ENCODE assay signal across 14 cellular contexts in genomic region chr3:149898771-149899170, GRCh38.
DNase-seq lines count a peak whose midpoint lies in the region; ATAC-seq and TF ChIP-seq lines count a peak whose summit lies in the region.
"Had no signal": no experiment of that assay in that cellular context is flagged by ENCODE, and none has a peak within 500 bp of the region (broad histone marks: within the 10 kb centered on the region; RNA-seq: fewer than 3 reads in every experiment).

No MANE protein-coding gene starts in this region.

- no peaks in the 10 kb centered on the region for H3F3A ChIP-seq in neural progenitor cell (ENCODE audit: low read depth)

- no peaks in the 10 kb centered on the region for H3K36me3 Mint-ChIP-seq in neural progenitor cell

- H3K27me3 ChIP-seq in neural progenitor cell = no peaks in the 10 kb centered on the region

- peak; percentile 93 for ATAC-seq in SK-N-SH treated with all-trans-retinoic acid at 6 μM for 48 hours
- no peak for ATAC-seq in GM19023 (IDR thresholded peaks at IDR 0.05; ENCODE audit: unreplicated experiment)
- ATAC-seq: mucosa of descending colon had no signal

- H3K9ac ChIP-seq in neural progenitor cell = no peak overlapping the region

- no peaks in the 10 kb centered on the region for H3K79me2 ChIP-seq in neural progenitor cell (ENCODE audit: low read depth)

- H3K9me3 Mint-ChIP-seq in neural progenitor cell = no peaks in the 10 kb centered on the region

- H3K4me3 Mint-ChIP-seq in neural progenitor cell = no peak overlapping the region

- H2AFZ ChIP-seq in neural progenitor cell (replicated peaks) = no peak overlapping the region

- no peaks in the 10 kb centered on the region for H4K20me1 ChIP-seq in neural progenitor cell (ENCODE audit: low read depth)

- no peaks in the 10 kb centered on the region for H3K27me3 Mint-ChIP-seq in neural progenitor cell (ENCODE audit: insufficient read depth, low read depth)

- H3K36me3 ChIP-seq in neural progenitor cell = no peaks in the 10 kb centered on the region

- no peak overlapping the region for H3K27ac ChIP-seq in neural progenitor cell
- H3K27ac ChIP-seq: C4-2B, skin epidermis had no signal

- DNase-seq in COLO829 (ENCODE audit: low spot score) = peak; percentile 21
- DNase-seq in fibroblast of pulmonary artery (ENCODE audit: low read depth) = peak; percentile 88
- peak; percentile 67 for DNase-seq in non-pigmented ciliary epithelial cell (ENCODE audit: low read depth)
- DNase-seq in hippocampal formation (lab: John Stamatoyannopoulos, UW) = no peak
- no peak for DNase-seq in neural progenitor cell (ENCODE audit: low spot score)
- DNase-seq in NK-92 (lab: John Stamatoyannopoulos, UW; ENCODE audit: unreplicated experiment) = no peak
- DNase-seq: GOT3; mucosa of descending colon; NCI-H1694 treated with DMSO at 0.1 percent for 48 hours; NK-92 treated with Interleukin-12 subunit alpha and Interleukin-12 subunit beta, amount 100 ng/mL, for 24 hours had no signal

- no peaks in the 10 kb centered on the region for H3K9me3 ChIP-seq in neural progenitor cell (ENCODE audit: low read depth)
- H3K9me3 ChIP-seq: mucosa of descending colon had no signal

- H3K4me2 ChIP-seq in neural progenitor cell = no peak overlapping the region

- H3K4me1 ChIP-seq in neural progenitor cell = no peaks in the 10 kb centered on the region

- H3K4me1 Mint-ChIP-seq in neural progenitor cell = no peaks in the 10 kb centered on the region

- no peak overlapping the region for H3K27ac Mint-ChIP-seq in neural progenitor cell

- no peak for TF ChIP-seq CTCF in fibroblast of pulmonary artery (IDR thresholded peaks at IDR 0.05; ENCODE audit: low read length, missing control alignments)
- no peak for TF ChIP-seq CTCF in neural progenitor cell (IDR thresholded peaks at IDR 0.05)

- H3K4me3 ChIP-seq in fibroblast of pulmonary artery (replicated peaks; ENCODE audit: low read depth, low read length) (no peak overlapping the region), neural progenitor cell (no peak overlapping the region)
- H3K4me3 ChIP-seq: mucosa of descending colon, skin epidermis had no signal

TF ChIP-seq in SK-N-SH treated with all-trans-retinoic acid at 6 μM for 48 hours, 23 proteins besides CTCF, POLR2A, EP300 and RAD21:
- TF ChIP-seq ZC3H10 (CRISPR knock-in tag; IDR thresholded peaks at IDR 0.05) = no peak
- no peak for TF ChIP-seq OSR1 (CRISPR knock-in tag; IDR thresholded peaks at IDR 0.05)
- no peak for TF ChIP-seq ZNF8 (CRISPR knock-in tag; IDR thresholded peaks at IDR 0.05)
- TF ChIP-seq, protein P1, sequence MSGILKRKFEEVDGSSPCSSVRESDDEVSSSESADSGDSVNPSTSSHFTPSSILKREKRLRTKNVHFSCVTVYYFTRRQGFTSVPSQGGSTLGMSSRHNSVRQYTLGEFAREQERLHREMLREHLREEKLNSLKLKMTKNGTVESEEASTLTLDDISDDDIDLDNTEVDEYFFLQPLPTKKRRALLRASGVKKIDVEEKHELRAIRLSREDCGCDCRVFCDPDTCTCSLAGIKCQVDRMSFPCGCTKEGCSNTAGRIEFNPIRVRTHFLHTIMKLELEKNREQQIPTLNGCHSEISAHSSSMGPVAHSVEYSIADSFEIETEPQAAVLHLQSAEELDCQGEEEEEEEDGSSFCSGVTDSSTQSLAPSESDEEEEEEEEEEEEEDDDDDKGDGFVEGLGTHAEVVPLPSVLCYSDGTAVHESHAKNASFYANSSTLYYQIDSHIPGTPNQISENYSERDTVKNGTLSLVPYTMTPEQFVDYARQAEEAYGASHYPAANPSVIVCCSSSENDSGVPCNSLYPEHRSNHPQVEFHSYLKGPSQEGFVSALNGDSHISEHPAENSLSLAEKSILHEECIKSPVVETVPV (CRISPR knock-in tag; IDR thresholded peaks at IDR 0.05) = no peak
- no peak for TF ChIP-seq ZFP3 (CRISPR knock-in tag; IDR thresholded peaks at IDR 0.05)
- TF ChIP-seq ZNF70 (CRISPR knock-in tag; IDR thresholded peaks at IDR 0.05) = no peak
- TF ChIP-seq ZNF565 (CRISPR knock-in tag; conservative IDR thresholded peaks at IDR 0.05; ENCODE audit: low read depth) = no peak
- no peak for TF ChIP-seq GLIS3 (CRISPR knock-in tag; IDR thresholded peaks at IDR 0.05)
- no peak; the same call in 1 of the 2 replicates for TF ChIP-seq ISL1 (CRISPR knock-in tag; IDR thresholded peaks at IDR 0.05)
- TF ChIP-seq SNAI2 (CRISPR knock-in tag; IDR thresholded peaks at IDR 0.05) = no peak
- TF ChIP-seq, protein P2, sequence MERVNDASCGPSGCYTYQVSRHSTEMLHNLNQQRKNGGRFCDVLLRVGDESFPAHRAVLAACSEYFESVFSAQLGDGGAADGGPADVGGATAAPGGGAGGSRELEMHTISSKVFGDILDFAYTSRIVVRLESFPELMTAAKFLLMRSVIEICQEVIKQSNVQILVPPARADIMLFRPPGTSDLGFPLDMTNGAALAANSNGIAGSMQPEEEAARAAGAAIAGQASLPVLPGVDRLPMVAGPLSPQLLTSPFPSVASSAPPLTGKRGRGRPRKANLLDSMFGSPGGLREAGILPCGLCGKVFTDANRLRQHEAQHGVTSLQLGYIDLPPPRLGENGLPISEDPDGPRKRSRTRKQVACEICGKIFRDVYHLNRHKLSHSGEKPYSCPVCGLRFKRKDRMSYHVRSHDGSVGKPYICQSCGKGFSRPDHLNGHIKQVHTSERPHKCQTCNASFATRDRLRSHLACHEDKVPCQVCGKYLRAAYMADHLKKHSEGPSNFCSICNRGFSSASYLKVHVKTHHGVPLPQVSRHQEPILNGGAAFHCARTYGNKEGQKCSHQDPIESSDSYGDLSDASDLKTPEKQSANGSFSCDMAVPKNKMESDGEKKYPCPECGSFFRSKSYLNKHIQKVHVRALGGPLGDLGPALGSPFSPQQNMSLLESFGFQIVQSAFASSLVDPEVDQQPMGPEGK (CRISPR knock-in tag; IDR thresholded peaks at IDR 0.05; ENCODE audit: borderline replicate concordance) = no peak
- TF ChIP-seq ARNTL (CRISPR knock-in tag; IDR thresholded peaks at IDR 0.05; ENCODE audit: borderline replicate concordance, low read depth) = no peak
- TF ChIP-seq PPARA (CRISPR knock-in tag; IDR thresholded peaks at IDR 0.05; ENCODE audit: borderline replicate concordance) = no peak
- no peak for TF ChIP-seq ZFP30 (CRISPR knock-in tag; IDR thresholded peaks at IDR 0.05)
- TF ChIP-seq RARB (CRISPR knock-in tag; IDR thresholded peaks at IDR 0.05) = no peak
- no peak for TF ChIP-seq ESRRG (CRISPR knock-in tag; IDR thresholded peaks at IDR 0.05)
- TF ChIP-seq CSDC2 (CRISPR knock-in tag; IDR thresholded peaks at IDR 0.05) = no peak
- TF ChIP-seq, protein P3, sequence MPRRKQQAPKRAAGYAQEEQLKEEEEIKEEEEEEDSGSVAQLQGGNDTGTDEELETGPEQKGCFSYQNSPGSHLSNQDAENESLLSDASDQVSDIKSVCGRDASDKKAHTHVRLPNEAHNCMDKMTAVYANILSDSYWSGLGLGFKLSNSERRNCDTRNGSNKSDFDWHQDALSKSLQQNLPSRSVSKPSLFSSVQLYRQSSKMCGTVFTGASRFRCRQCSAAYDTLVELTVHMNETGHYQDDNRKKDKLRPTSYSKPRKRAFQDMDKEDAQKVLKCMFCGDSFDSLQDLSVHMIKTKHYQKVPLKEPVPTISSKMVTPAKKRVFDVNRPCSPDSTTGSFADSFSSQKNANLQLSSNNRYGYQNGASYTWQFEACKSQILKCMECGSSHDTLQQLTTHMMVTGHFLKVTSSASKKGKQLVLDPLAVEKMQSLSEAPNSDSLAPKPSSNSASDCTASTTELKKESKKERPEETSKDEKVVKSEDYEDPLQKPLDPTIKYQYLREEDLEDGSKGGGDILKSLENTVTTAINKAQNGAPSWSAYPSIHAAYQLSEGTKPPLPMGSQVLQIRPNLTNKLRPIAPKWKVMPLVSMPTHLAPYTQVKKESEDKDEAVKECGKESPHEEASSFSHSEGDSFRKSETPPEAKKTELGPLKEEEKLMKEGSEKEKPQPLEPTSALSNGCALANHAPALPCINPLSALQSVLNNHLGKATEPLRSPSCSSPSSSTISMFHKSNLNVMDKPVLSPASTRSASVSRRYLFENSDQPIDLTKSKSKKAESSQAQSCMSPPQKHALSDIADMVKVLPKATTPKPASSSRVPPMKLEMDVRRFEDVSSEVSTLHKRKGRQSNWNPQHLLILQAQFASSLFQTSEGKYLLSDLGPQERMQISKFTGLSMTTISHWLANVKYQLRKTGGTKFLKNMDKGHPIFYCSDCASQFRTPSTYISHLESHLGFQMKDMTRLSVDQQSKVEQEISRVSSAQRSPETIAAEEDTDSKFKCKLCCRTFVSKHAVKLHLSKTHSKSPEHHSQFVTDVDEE (CRISPR knock-in tag; IDR thresholded peaks at IDR 0.05) = no peak
- TF ChIP-seq BACH2 (CRISPR knock-in tag; IDR thresholded peaks at IDR 0.05; ENCODE audit: borderline replicate concordance) = no peak
TF ChIP-seq in SK-N-SH treated with all-trans-retinoic acid at 6 μM for 48 hours: peak in this region for 0.

Comparison
In these comparisons a context has a peak if more than half of its experiments do, and no peak if none do; other contexts are left out.
1. DNase-seq: peak in COLO829 (single experiment), fibroblast of pulmonary artery (single experiment) and non-pigmented ciliary epithelial cell (single experiment); none in hippocampal formation (0 of 2), neural progenitor cell (single experiment) and NK-92 (single experiment).